ENCODE assay signal across 13 cellular contexts in genomic region chr1:83751602-83752001, GRCh38.
A peak's percentile ranks its signal among the peaks of the same experiment; 100 is the strongest.
DNase-seq lines count a peak whose midpoint lies in the region; ATAC-seq and TF ChIP-seq lines count a peak whose summit lies in the region.
"Had no signal": no experiment of that assay in that cellular context is flagged by ENCODE, and none has a peak within 500 bp of the region (broad histone marks: within the 10 kb centered on the region; RNA-seq: fewer than 3 reads in every experiment).

No MANE protein-coding gene starts in this region.

- DNase-seq in GM23338 (ENCODE audit: low spot score) = no peak
- DNase-seq in Karpas-422 = no peak
- DNase-seq in endodermal cell = no peak
- DNase-seq in neuronal stem cell (ENCODE audit: low spot score) = no peak
- no peak for DNase-seq in foreskin fibroblast
- DNase-seq in transverse colon = no peak
- no peak for DNase-seq in immature natural killer cell
- DNase-seq: 8988T; CD4-positive, CD25-positive, alpha-beta regulatory T cell; DMS53; GF-D8 had no signal

- H2BK12ac ChIP-seq in neuronal stem cell (ENCODE audit: low read length) = no peak overlapping the region

- in situ Hi-C loops in transverse colon (cut with MboI; ENCODE audit: low pct_ligation_motif_present in 1 of 4, low pct_unique_long_range_greater_than_20kb in 1 of 4, low sequenced_read_pairs in 3 of 4) = no loop called here

- H2AK5ac ChIP-seq in neuronal stem cell (ENCODE audit: low read depth, low read length) = no peak overlapping the region

- H3K4me3 Mint-ChIP-seq in GM23338 (no peak overlapping the region), endodermal cell (no peak overlapping the region), immature natural killer cell (no peak overlapping the region)
- H3K4me3 Mint-ChIP-seq: CD4-positive, CD25-positive, alpha-beta regulatory T cell had no signal

- no peaks in the 10 kb centered on the region for H3K27me3 ChIP-seq in GM23338 (ENCODE audit: insufficient read depth)
- H3K27me3 ChIP-seq in Karpas-422 (ENCODE audit: low read length) = no peaks in the 10 kb centered on the region
- no peaks in the 10 kb centered on the region for H3K27me3 ChIP-seq in endodermal cell (ENCODE audit: control insufficient read depth, insufficient read depth, low read length, poor library complexity, severe bottlenecking)
- H3K27me3 ChIP-seq in neuronal stem cell (ENCODE audit: control insufficient read depth in 3 of 3, insufficient read depth in 3 of 3, low read depth in 1 of 3, low read length in 3 of 3) = no peaks in the 10 kb centered on the region
- H3K27me3 ChIP-seq in transverse colon = no peaks in the 10 kb centered on the region
- H3K27me3 ChIP-seq: BLaER1 treated with 17β-estradiol and CSF1 and Interleukin-3, amounts not matched to agents 10 nM and 100 nM had no signal

- H3K4me1 Mint-ChIP-seq in GM23338 (peaks cover 9% of the 10 kb centered on the region), endodermal cell (peaks cover 19% of the 10 kb centered on the region), immature natural killer cell (no peaks in the 10 kb centered on the region)
- H3K4me1 Mint-ChIP-seq: CD4-positive, CD25-positive, alpha-beta regulatory T cell had no signal

- TF ChIP-seq CTCF in GM23338 (conservative IDR thresholded peaks at IDR 0.05; ENCODE audit: low read depth in 2 of 2) (no peak), endodermal cell (conservative IDR thresholded peaks at IDR 0.05) (no peak), foreskin fibroblast (IDR thresholded peaks at IDR 0.05; ENCODE audit: low read depth, low read length) (no peak), transverse colon (IDR thresholded peaks at IDR 0.05) (no peak)

- no peak overlapping the region for H4K8ac ChIP-seq in neuronal stem cell (ENCODE audit: low read depth, low read length)

- H4K91ac ChIP-seq in neuronal stem cell (ENCODE audit: low read depth, low read length, poor library complexity) = no peak overlapping the region

- H2AFZ ChIP-seq in GM23338 = no peak overlapping the region
- H2AFZ ChIP-seq in Karpas-422 (ENCODE audit: low read length) = 0 out of 2 replicates have a peak overlapping the region, but pooled peaks have one; percentile 23
- no peak overlapping the region for H2AFZ ChIP-seq in neuronal stem cell (ENCODE audit: low read length)

- H3K79me2 ChIP-seq in GM23338 (replicated peaks; ENCODE audit: insufficient read depth) (no peaks in the 10 kb centered on the region), Karpas-422 (ENCODE audit: low read length) (no peaks in the 10 kb centered on the region)

- H3K9me3 Mint-ChIP-seq in GM23338 = peaks cover 9% of the 10 kb centered on the region; the same call in 2 of the 3 replicates
- H3K9me3 Mint-ChIP-seq in endodermal cell = peaks cover 12% of the 10 kb centered on the region
- peaks cover 0 to 2% (median 0%) of the 10 kb centered on the region in 6 donors for H3K9me3 Mint-ChIP-seq in immature natural killer cell

- H3K9me2 ChIP-seq in GM23338 (ENCODE audit: insufficient read depth) = peaks cover 14% of the 10 kb centered on the region; the same call in 1 of the 2 replicates
- H3K9me2 ChIP-seq in Karpas-422 (replicated peaks; ENCODE audit: insufficient read depth, low read length) = no peaks in the 10 kb centered on the region

- no peak overlapping the region for H2BK15ac ChIP-seq in neuronal stem cell (ENCODE audit: low read length)

- H3K4me3 ChIP-seq in GM23338 (no peak overlapping the region), Karpas-422 (ENCODE audit: low read length) (no peak overlapping the region), endodermal cell (ENCODE audit: low read length) (peak overlapping the region; percentile 39), neuronal stem cell (ENCODE audit: low read length in 2 of 2) (no peak overlapping the region), foreskin fibroblast (ENCODE audit: low read depth in 1 of 2, low read length in 2 of 2) (no peak overlapping the region), transverse colon (no peak overlapping the region)
- H3K4me3 ChIP-seq: BLaER1 treated with 17β-estradiol and CSF1 and Interleukin-3, amounts not matched to agents 10 nM and 100 nM had no signal

- H3K4me2 ChIP-seq in GM23338 (no peak overlapping the region), Karpas-422 (ENCODE audit: low read depth, low read length, poor library complexity, severe bottlenecking) (no peak overlapping the region), neuronal stem cell (ENCODE audit: insufficient read depth, low read length, poor library complexity, severe bottlenecking) (no peak overlapping the region)
- H3K4me2 ChIP-seq: BLaER1 treated with 17β-estradiol and CSF1 and Interleukin-3, amounts not matched to agents 10 nM and 100 nM had no signal

- H2BK120ac ChIP-seq in neuronal stem cell (ENCODE audit: low read depth, low read length) = no peak overlapping the region

- intact Hi-C loops in transverse colon (cut with DNase I; ENCODE audit: low total_unique reads) = no loop called here

- H3K18ac ChIP-seq in neuronal stem cell (ENCODE audit: low read length) = no peak overlapping the region

- TF ChIP-seq POLR2A in transverse colon (IDR thresholded peaks at IDR 0.05) = no peak

- H3K9me3 ChIP-seq in Karpas-422 (ENCODE audit: low read length) (no peaks in the 10 kb centered on the region), endodermal cell (ENCODE audit: control insufficient read depth, low read length) (peaks cover 17% of the 10 kb centered on the region), neuronal stem cell (replicated peaks in 1 of 2; ENCODE audit: control insufficient read depth in 2 of 2, insufficient read depth in 1 of 2, low read depth in 1 of 2, low read length in 2 of 2) (peaks cover 3 to 15% of the 10 kb centered on the region in 2 donors), transverse colon (no peaks in the 10 kb centered on the region)
- H3K9me3 ChIP-seq: BLaER1 treated with 17β-estradiol and CSF1 and Interleukin-3, amounts not matched to agents 10 nM and 100 nM had no signal

- no peak overlapping the region for H3K9ac ChIP-seq in Karpas-422 (ENCODE audit: low read length)
- no peak overlapping the region for H3K9ac ChIP-seq in endodermal cell (ENCODE audit: extremely low read depth, low read length, poor library complexity, severe bottlenecking)
- no peak overlapping the region for H3K9ac ChIP-seq in neuronal stem cell (ENCODE audit: low read depth, low read length, poor library complexity)
- H3K9ac ChIP-seq: BLaER1 treated with 17β-estradiol and CSF1 and Interleukin-3, amounts not matched to agents 10 nM and 100 nM had no signal

- H3K27ac Mint-ChIP-seq in GM23338 = no peak overlapping the region
- H3K27ac Mint-ChIP-seq in endodermal cell = no peak overlapping the region
- H3K27ac Mint-ChIP-seq in immature natural killer cell = no peak overlapping the region
- H3K27ac Mint-ChIP-seq: CD4-positive, CD25-positive, alpha-beta regulatory T cell had no signal

- H3K4me1 ChIP-seq in GM23338 (ENCODE audit: insufficient read depth) (no peaks in the 10 kb centered on the region), Karpas-422 (ENCODE audit: low read length) (peaks cover 26% of the 10 kb centered on the region), endodermal cell (ENCODE audit: control insufficient read depth, insufficient read depth, low read length) (no peaks in the 10 kb centered on the region), neuronal stem cell (ENCODE audit: control insufficient read depth in 2 of 2, insufficient read depth in 1 of 2, low read depth in 1 of 2, low read length in 2 of 2) (peaks cover 14 to 38% of the 10 kb centered on the region in 2 donors), transverse colon (no peaks in the 10 kb centered on the region)
- H3K4me1 ChIP-seq: BLaER1 treated with 17β-estradiol and CSF1 and Interleukin-3, amounts not matched to agents 10 nM and 100 nM had no signal

- no peak overlapping the region for H3K27ac ChIP-seq in GM23338 (ENCODE audit: low read depth)
- H3K27ac ChIP-seq in Karpas-422 (ENCODE audit: low read length) = no peak overlapping the region
- H3K27ac ChIP-seq in endodermal cell (ENCODE audit: low read depth, low read length) = no peak overlapping the region
- peak overlapping the region; percentile 60 for H3K27ac ChIP-seq in neuronal stem cell (replicated peaks; ENCODE audit: low read length)
- no peak overlapping the region for H3K27ac ChIP-seq in transverse colon
- H3K27ac ChIP-seq: BLaER1 treated with 17β-estradiol and CSF1 and Interleukin-3, amounts not matched to agents 10 nM and 100 nM had no signal

- 86% methylated on average over 1 of the region's 2 CpGs for WGBS in endodermal cell (ENCODE audit: insufficient coverage in 1 of 2, insufficient read length in 1 of 2), 2 experiments
- no CpG with 5 or more reads among the region's 2 CpGs for whole genome bisulfite sequencing in neuronal stem cell (ENCODE audit: extremely low coverage in 2 of 2, insufficient read length in 2 of 2, insufficient replicate concordance in 1 of 2), 2 donors
- WGBS in transverse colon (ENCODE audit: low coverage in 1 of 2), 2 donors = 73 to 86% methylated on average over 1 to 2 of the region's 2 CpGs

- H3K27me3 Mint-ChIP-seq in GM23338 (ENCODE audit: insufficient read depth, low read depth, poor library complexity) (no peaks in the 10 kb centered on the region), endodermal cell (ENCODE audit: insufficient read depth) (no peaks in the 10 kb centered on the region), immature natural killer cell (ENCODE audit: low read depth in 3 of 3) (peaks cover 0 to 2% (median 2%) of the 10 kb centered on the region in 3 donors)
- H3K27me3 Mint-ChIP-seq: CD4-positive, CD25-positive, alpha-beta regulatory T cell had no signal

- H3F3A ChIP-seq in GM23338 (replicated peaks; ENCODE audit: low read depth) = no peaks in the 10 kb centered on the region

- H4K20me1 ChIP-seq in GM23338 (replicated peaks; ENCODE audit: insufficient read depth) (no peaks in the 10 kb centered on the region), Karpas-422 (ENCODE audit: insufficient read depth, low read depth, low read length) (no peaks in the 10 kb centered on the region)
- H4K20me1 ChIP-seq: BLaER1 treated with 17β-estradiol and CSF1 and Interleukin-3, amounts not matched to agents 10 nM and 100 nM had no signal

- H3K23ac ChIP-seq in neuronal stem cell (ENCODE audit: low read depth, low read length, poor library complexity) = no peak overlapping the region

- peak; percentile 72 for ATAC-seq in GM23338
- ATAC-seq: HCT116 had no signal

- no peaks in the 10 kb centered on the region for H3K36me3 ChIP-seq in GM23338 (ENCODE audit: insufficient read depth)
- no peaks in the 10 kb centered on the region for H3K36me3 ChIP-seq in Karpas-422 (ENCODE audit: insufficient read depth, low read length)
- H3K36me3 ChIP-seq in endodermal cell (ENCODE audit: control insufficient read depth, insufficient read depth, low read length) = no peaks in the 10 kb centered on the region
- no peaks in the 10 kb centered on the region for H3K36me3 ChIP-seq in neuronal stem cell (replicated peaks in 1 of 2; ENCODE audit: control insufficient read depth in 2 of 2, insufficient read depth in 2 of 2, low read length in 2 of 2)
- no peaks in the 10 kb centered on the region for H3K36me3 ChIP-seq in transverse colon
- H3K36me3 ChIP-seq: BLaER1 treated with 17β-estradiol and CSF1 and Interleukin-3, amounts not matched to agents 10 nM and 100 nM had no signal

- H3K36me3 Mint-ChIP-seq in GM23338 (ENCODE audit: low read depth) (peaks cover 7% of the 10 kb centered on the region; the same call in 1 of the 3 replicates), endodermal cell (ENCODE audit: low read depth) (no peaks in the 10 kb centered on the region), immature natural killer cell (no peaks in the 10 kb centered on the region)
- H3K36me3 Mint-ChIP-seq: CD4-positive, CD25-positive, alpha-beta regulatory T cell had no signal

- TF ChIP-seq EP300 in transverse colon (IDR thresholded peaks at IDR 0.05; ENCODE audit: low read depth) = no peak

- no peaks in the 10 kb centered on the region for H3K79me1 ChIP-seq in neuronal stem cell (ENCODE audit: low read depth, low read length)

- H2BK5ac ChIP-seq in neuronal stem cell (ENCODE audit: low read length) = no peak overlapping the region

- H3K14ac ChIP-seq in neuronal stem cell (ENCODE audit: low read length) = no peak overlapping the region

- no peak overlapping the region for H3K4ac ChIP-seq in neuronal stem cell (ENCODE audit: low read length)
